ENCODE assay signal across 8 cellular contexts in the genomic region with DNA sequence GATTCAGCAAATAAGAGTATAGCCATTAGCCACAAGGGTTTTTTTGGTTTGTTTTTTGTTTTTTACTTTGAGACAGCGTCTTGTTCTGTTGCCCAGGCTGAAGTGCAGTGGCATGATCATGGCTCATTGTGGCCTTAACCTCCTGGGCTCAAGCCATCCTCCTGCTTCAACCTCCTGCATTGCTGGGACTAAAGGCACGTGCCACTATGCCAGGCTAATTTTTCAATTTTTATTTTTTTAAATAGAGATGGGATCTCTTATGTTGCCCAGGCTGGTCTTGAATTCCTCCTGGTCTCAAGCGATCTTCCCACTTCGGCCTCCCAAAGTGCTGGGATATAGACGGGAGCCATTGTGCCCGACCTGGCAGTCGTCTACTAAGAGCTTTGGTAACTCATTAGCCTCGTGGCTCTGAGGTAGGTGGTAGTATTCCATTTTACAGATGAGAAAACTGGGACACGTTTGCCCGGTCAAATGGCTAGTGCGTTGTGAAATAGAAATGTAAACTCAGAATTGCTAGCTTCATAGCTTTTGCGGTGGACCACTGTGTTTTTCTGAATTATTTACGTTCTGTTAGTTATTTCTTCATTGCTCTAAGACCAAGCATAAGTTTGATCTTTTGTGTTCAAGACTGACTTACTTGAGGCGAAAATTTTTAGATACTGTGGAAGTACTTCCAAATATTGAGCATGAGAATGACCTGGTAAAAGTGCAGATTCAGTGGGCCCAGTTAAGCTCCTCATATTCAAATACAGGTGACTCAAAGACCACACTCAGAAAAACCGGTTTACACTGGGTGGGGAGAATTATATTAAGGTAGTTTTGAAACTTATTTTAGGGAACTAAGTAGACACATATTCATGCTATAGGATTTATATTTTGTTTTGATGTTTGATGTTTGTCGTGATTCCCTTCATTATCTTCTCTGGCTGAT. TPM values are rescaled to one million over a fixed set of nuclear protein-coding genes. Genes with fewer than 3 reads are reported as not detected.
DNase-seq lines count a peak whose midpoint lies in the region; ATAC-seq and TF ChIP-seq lines count a peak whose summit lies in the region.

No MANE protein-coding gene starts in this region.

- DNase-seq in H7, result no peak
- DNase-seq in SK-N-MC (ENCODE audit: low read depth, low spot score), result no peak
- DNase-seq in fibroblast of the aortic adventitia (ENCODE audit: low read depth), result no peak
- DNase-seq in skeletal muscle cell (ENCODE audit: low read depth), result no peak
- DNase-seq in activated gamma-delta T cell (lab: John Stamatoyannopoulos, UW), result no peak
- DNase-seq in GM19238 (ENCODE audit: insufficient read length, low spot score), result no peak

- no peaks in the 10 kb centered on the region for H3K9me3 ChIP-seq in SK-N-MC (ENCODE audit: low read depth, low read length)

- H3K4me3 ChIP-seq in H7 (ENCODE audit: insufficient read depth, low read depth, low read length) (peak overlapping the region; percentile 86), SK-N-MC (peak overlapping the region; percentile 88), fibroblast of the aortic adventitia (ENCODE audit: low read depth, low read length) (peak overlapping the region; percentile 92), skeletal muscle cell (ENCODE audit: low read depth, low read length) (peak overlapping the region; percentile 92)

- H3K27ac ChIP-seq in SK-N-MC, result peak overlapping the region; percentile 68; the same call in 1 of the 2 replicates

- H3K36me3 ChIP-seq in H7 (replicated peaks; ENCODE audit: control insufficient read depth, insufficient read depth, low read length) (peaks cover 1% of the 10 kb centered on the region), SK-N-MC (ENCODE audit: insufficient read depth, low read length) (peaks cover 36% of the 10 kb centered on the region)

- no peaks in the 10 kb centered on the region for H3K27me3 ChIP-seq in H7 (ENCODE audit: control insufficient read depth, insufficient read depth, low read length)

- peak overlapping the region; percentile 83 for H3K9ac ChIP-seq in SK-N-MC (ENCODE audit: insufficient read length)

- TF ChIP-seq CTCF in fibroblast of the aortic adventitia (IDR thresholded peaks at IDR 0.05; ENCODE audit: insufficient read depth, low read length), result no peak

- ATAC-seq in HG02884 (IDR thresholded peaks at IDR 0.05; ENCODE audit: unreplicated experiment), result no peak
- no peak for ATAC-seq in GM21529 (IDR thresholded peaks at IDR 0.05; ENCODE audit: unreplicated experiment)

RNA-seq across cellular contexts. Expression of gene PANK2, which starts 2.1 kb away (rescaled TPM):
- total RNA-seq in H7 (2014; rRNA removed; shearing (Covaris generic)), result 46.8 and 61.5 TPM in 2 replicates
- 54.9 and 102 TPM in 2 replicates for total RNA-seq in fibroblast of the aortic adventitia (ENCODE audit: low replicate concordance)

RNA-seq across cellular contexts. Expression of gene MAVS, which starts 44.6 kb away (rescaled TPM):
- total RNA-seq in H7 (2014; rRNA removed; shearing (Covaris generic)), result 10.6 and 11.9 TPM in 2 replicates
- 16.4 and 23.7 TPM in 2 replicates for total RNA-seq in fibroblast of the aortic adventitia (ENCODE audit: low replicate concordance)
